ENCODE assay signal across 17 cellular contexts in the genomic region with DNA sequence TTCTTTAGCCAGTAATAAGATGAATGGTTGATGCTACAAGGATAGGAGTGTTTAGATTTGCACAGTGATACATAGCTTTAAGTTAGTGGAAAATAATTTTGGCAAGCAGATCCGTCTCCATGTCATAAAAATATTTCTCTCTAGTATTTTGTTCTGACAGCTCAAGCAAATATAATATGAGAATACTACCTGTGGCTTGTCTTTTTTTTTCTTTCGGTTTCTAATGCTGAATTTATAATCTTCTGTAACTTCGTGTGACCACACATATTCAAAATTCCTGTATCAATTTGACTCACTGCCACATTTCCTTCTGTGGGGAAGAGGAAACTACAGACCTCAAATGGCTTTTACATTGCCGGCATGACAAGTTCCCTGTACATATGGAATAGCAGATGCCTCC.
DNase-seq lines count a peak whose midpoint lies in the region; ATAC-seq and TF ChIP-seq lines count a peak whose summit lies in the region.
"Had no signal": no experiment of that assay in that cellular context is flagged by ENCODE, and none has a peak within 500 bp of the region (broad histone marks: within the 10 kb centered on the region; RNA-seq: fewer than 3 reads in every experiment).

No MANE protein-coding gene starts in this region.

- no peaks in the 10 kb centered on the region for H3K27me3 ChIP-seq in esophagus muscularis mucosa

- H3K27me3 Mint-ChIP-seq in naive thymus-derived CD8-positive, alpha-beta T cell = peaks cover 0 to 27% (median 11%) of the 10 kb centered on the region in 5 donors
- H3K27me3 Mint-ChIP-seq in stimulated activated naive CD8-positive, alpha-beta T cell treated with anti-CD3 and anti-CD28 coated beads, Interleukin-15, amount 100 ng/mL, for 72 hours = peaks cover 48% of the 10 kb centered on the region

- intact Hi-C loops in esophagus muscularis mucosa (cut with DNase I) = no loop called here

- no peak overlapping the region for H3K27ac Mint-ChIP-seq in naive thymus-derived CD8-positive, alpha-beta T cell
- peak overlapping the region in 1 of 2 donors; percentile 36 for H3K27ac Mint-ChIP-seq in stimulated activated naive CD8-positive, alpha-beta T cell treated with anti-CD3 and anti-CD28 coated beads, Interleukin-15, amount 100 ng/mL, for 72 hours
- H3K27ac Mint-ChIP-seq: CD14-positive monocyte had no signal

- H3K4me1 Mint-ChIP-seq in naive thymus-derived CD8-positive, alpha-beta T cell = peaks cover 0 to 8% (median 4%) of the 10 kb centered on the region in 4 donors
- peaks cover 21% of the 10 kb centered on the region for H3K4me1 Mint-ChIP-seq in stimulated activated naive CD8-positive, alpha-beta T cell treated with anti-CD3 and anti-CD28 coated beads, Interleukin-15, amount 100 ng/mL, for 72 hours
- H3K4me1 Mint-ChIP-seq: CD14-positive monocyte had no signal

- peaks cover 0 to 3% (median 0%) of the 10 kb centered on the region in 9 donors for H3K9me3 Mint-ChIP-seq in naive thymus-derived CD8-positive, alpha-beta T cell
- no peaks in the 10 kb centered on the region for H3K9me3 Mint-ChIP-seq in stimulated activated naive CD8-positive, alpha-beta T cell treated with anti-CD3 and anti-CD28 coated beads, Interleukin-15, amount 100 ng/mL, for 72 hours

- no peaks in the 10 kb centered on the region for H3K36me3 ChIP-seq in esophagus muscularis mucosa

- no peak for TF ChIP-seq POLR2A in esophagus muscularis mucosa (IDR thresholded peaks at IDR 0.05; ENCODE audit: low read depth)

- H3K4me3 Mint-ChIP-seq in naive thymus-derived CD8-positive, alpha-beta T cell = no peak overlapping the region
- no peak overlapping the region for H3K4me3 Mint-ChIP-seq in stimulated activated naive CD8-positive, alpha-beta T cell treated with anti-CD3 and anti-CD28 coated beads, Interleukin-15, amount 100 ng/mL, for 72 hours
- H3K4me3 Mint-ChIP-seq: CD14-positive monocyte had no signal

- ATAC-seq in GM18907 (IDR thresholded peaks at IDR 0.05; ENCODE audit: unreplicated experiment) (peak; percentile 86), GM21717 (IDR thresholded peaks at IDR 0.05; ENCODE audit: unreplicated experiment) (peak; percentile 82), HG03139 (IDR thresholded peaks at IDR 0.05; ENCODE audit: unreplicated experiment) (peak; percentile 73)
- no peak for ATAC-seq in naive thymus-derived CD8-positive, alpha-beta T cell
- ATAC-seq in stimulated activated naive CD8-positive, alpha-beta T cell treated with anti-CD3 and anti-CD28 coated beads, Interleukin-15, Interleukin-2, amounts not matched to agents 100 U/mL and 50 U/mL, for 24 hours = no peak
- no peak for ATAC-seq in stimulated activated naive CD8-positive, alpha-beta T cell treated with anti-CD3 and anti-CD28 coated beads, Interleukin-15, amount 100 ng/mL, for 72 hours

- POLR2A ChIA-PET in naive thymus-derived CD8-positive, alpha-beta T cell (lab: Charles Lee) = no interaction called here

- peaks cover 0 to 3% (median 0%) of the 10 kb centered on the region in 4 donors for H3K4me1 ChIP-seq in esophagus muscularis mucosa

- TF ChIP-seq EP300 in esophagus muscularis mucosa (IDR thresholded peaks at IDR 0.05) = no peak

- no peak overlapping the region for H3K27ac ChIP-seq in esophagus muscularis mucosa (replicated peaks in 1 of 4)
- H3K27ac ChIP-seq: SK-N-MC had no signal

- WGBS in esophagus muscularis mucosa = 23% methylated on average over 4 of the region's 4 CpGs

- H3K36me3 Mint-ChIP-seq in naive thymus-derived CD8-positive, alpha-beta T cell = no peaks in the 10 kb centered on the region
- H3K36me3 Mint-ChIP-seq: CD14-positive monocyte had no signal

- DNase-seq in fibroblast of the aortic adventitia (ENCODE audit: low read depth) = peak; percentile 16
- DNase-seq in naive thymus-derived CD8-positive, alpha-beta T cell = no peak
- DNase-seq in stimulated activated naive CD8-positive, alpha-beta T cell treated with anti-CD3 and anti-CD28 coated beads, Interleukin-15, Interleukin-2, amounts not matched to agents 100 U/mL and 50 U/mL, for 24 hours = no peak
- DNase-seq in esophagus muscularis mucosa (ENCODE audit: extremely low spot score) = no peak
- no peak for DNase-seq in stimulated activated naive CD8-positive, alpha-beta T cell treated with anti-CD3 and anti-CD28 coated beads, Interleukin-15, amount 100 ng/mL, for 72 hours
- DNase-seq: activated effector memory CD4-positive, alpha-beta T cell treated with anti-CD3 and anti-CD28 coated beads, Interleukin-2, amount 50 U/mL, for 16 hours; GOT3; NCI-H1436; NCI-H774; posterior cingulate gyrus; stimulated activated CD4-positive, alpha-beta T cell treated with anti-CD3 and anti-CD28 coated beads, Interleukin-1b, Interleukin-23, amount 100 ng/mL, for 48 hours; stimulated activated naive CD4-positive, alpha-beta T cell had no signal

- H3K9me3 ChIP-seq in esophagus muscularis mucosa = no peaks in the 10 kb centered on the region

- no peak for TF ChIP-seq CTCF in fibroblast of the aortic adventitia (IDR thresholded peaks at IDR 0.05; ENCODE audit: insufficient read depth, low read length)
- TF ChIP-seq CTCF in esophagus muscularis mucosa (IDR thresholded peaks at IDR 0.05) = no peak

- H3K4me3 ChIP-seq in fibroblast of the aortic adventitia (ENCODE audit: low read depth, low read length) = no peak overlapping the region
- no peak overlapping the region for H3K4me3 ChIP-seq in esophagus muscularis mucosa
- H3K4me3 ChIP-seq: SK-N-MC had no signal

Comparison
In these comparisons a context has a peak if more than half of its experiments do, and no peak if none do; other contexts are left out.
1. ATAC-seq: peak in GM18907 (single experiment), GM21717 (single experiment) and HG03139 (single experiment); none in naive thymus-derived CD8-positive, alpha-beta T cell (0 of 2), stimulated activated naive CD8-positive, alpha-beta T cell treated with anti-CD3 and anti-CD28 coated beads, Interleukin-15, Interleukin-2, amounts not matched to agents 100 U/mL and 50 U/mL, for 24 hours (single experiment) and stimulated activated naive CD8-positive, alpha-beta T cell treated with anti-CD3 and anti-CD28 coated beads, Interleukin-15, amount 100 ng/mL, for 72 hours (single experiment).